2 cellular contexts compared by ENCODE assay signal in the genomic region with DNA sequence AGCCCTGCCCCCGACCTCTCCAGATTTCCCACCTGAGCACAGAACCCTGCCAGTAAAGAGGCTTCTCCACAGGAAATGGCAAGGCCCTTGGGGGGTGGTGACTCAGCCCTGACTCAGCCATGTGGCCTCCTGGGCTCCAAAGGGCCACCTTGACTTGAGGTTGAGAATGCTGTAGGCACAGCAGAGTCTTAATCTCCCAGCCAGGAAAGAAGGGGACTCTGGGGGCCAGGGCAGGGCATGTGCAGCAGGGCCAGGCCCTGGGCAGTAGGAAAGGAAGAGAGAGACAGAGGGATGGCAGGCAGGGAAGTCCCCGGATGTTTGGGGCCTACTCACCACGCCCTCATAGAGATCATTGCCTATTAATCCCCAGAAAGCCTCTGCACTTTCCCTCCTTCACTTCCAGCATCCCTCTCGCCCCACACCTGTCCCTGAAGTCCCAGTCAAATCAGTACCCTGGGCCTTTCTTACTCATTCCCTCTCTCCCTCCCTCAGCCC.
TF ChIP-seq lines count a peak whose summit lies in the region.

No MANE protein-coding gene starts in this region.

TF ChIP-seq in HEK293, 187 proteins besides CTCF, POLR2A, EP300 and RAD21 (continued from another document):
- TF ChIP-seq, protein P1, sequence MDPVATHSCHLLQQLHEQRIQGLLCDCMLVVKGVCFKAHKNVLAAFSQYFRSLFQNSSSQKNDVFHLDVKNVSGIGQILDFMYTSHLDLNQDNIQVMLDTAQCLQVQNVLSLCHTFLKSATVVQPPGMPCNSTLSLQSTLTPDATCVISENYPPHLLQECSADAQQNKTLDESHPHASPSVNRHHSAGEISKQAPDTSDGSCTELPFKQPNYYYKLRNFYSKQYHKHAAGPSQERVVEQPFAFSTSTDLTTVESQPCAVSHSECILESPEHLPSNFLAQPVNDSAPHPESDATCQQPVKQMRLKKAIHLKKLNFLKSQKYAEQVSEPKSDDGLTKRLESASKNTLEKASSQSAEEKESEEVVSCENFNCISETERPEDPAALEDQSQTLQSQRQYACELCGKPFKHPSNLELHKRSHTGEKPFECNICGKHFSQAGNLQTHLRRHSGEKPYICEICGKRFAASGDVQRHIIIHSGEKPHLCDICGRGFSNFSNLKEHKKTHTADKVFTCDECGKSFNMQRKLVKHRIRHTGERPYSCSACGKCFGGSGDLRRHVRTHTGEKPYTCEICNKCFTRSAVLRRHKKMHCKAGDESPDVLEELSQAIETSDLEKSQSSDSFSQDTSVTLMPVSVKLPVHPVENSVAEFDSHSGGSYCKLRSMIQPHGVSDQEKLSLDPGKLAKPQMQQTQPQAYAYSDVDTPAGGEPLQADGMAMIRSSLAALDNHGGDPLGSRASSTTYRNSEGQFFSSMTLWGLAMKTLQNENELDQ (tag by site-specific recombination; IDR thresholded peaks at IDR 0.05; ENCODE audit: low read depth) = no peak
- TF ChIP-seq, protein P2, sequence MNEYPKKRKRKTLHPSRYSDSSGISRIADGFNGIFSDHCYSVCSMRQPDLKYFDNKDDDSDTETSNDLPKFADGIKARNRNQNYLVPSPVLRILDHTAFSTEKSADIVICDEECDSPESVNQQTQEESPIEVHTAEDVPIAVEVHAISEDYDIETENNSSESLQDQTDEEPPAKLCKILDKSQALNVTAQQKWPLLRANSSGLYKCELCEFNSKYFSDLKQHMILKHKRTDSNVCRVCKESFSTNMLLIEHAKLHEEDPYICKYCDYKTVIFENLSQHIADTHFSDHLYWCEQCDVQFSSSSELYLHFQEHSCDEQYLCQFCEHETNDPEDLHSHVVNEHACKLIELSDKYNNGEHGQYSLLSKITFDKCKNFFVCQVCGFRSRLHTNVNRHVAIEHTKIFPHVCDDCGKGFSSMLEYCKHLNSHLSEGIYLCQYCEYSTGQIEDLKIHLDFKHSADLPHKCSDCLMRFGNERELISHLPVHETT (tag by site-specific recombination; IDR thresholded peaks at IDR 0.05) = peak; percentile 23; the same call in 1 of the 2 replicates
- TF ChIP-seq, protein P3, sequence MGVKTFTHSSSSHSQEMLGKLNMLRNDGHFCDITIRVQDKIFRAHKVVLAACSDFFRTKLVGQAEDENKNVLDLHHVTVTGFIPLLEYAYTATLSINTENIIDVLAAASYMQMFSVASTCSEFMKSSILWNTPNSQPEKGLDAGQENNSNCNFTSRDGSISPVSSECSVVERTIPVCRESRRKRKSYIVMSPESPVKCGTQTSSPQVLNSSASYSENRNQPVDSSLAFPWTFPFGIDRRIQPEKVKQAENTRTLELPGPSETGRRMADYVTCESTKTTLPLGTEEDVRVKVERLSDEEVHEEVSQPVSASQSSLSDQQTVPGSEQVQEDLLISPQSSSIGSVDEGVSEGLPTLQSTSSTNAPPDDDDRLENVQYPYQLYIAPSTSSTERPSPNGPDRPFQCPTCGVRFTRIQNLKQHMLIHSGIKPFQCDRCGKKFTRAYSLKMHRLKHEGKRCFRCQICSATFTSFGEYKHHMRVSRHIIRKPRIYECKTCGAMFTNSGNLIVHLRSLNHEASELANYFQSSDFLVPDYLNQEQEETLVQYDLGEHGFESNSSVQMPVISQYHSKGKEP (tag by site-specific recombination; IDR thresholded peaks at IDR 0.05) = no peak
- TF ChIP-seq ZBTB8A (tag by site-specific recombination; IDR thresholded peaks at IDR 0.05) (peak; percentile 48; the same call in 1 of the 2 replicates), ZNF776 (tag by site-specific recombination; IDR thresholded peaks at IDR 0.05; ENCODE audit: borderline replicate concordance) (no peak), ZXDB (tag by site-specific recombination; IDR thresholded peaks at IDR 0.05) (0 out of 2 replicates have a peak, but pooled peaks have one; percentile 42)
- TF ChIP-seq, protein P4, sequence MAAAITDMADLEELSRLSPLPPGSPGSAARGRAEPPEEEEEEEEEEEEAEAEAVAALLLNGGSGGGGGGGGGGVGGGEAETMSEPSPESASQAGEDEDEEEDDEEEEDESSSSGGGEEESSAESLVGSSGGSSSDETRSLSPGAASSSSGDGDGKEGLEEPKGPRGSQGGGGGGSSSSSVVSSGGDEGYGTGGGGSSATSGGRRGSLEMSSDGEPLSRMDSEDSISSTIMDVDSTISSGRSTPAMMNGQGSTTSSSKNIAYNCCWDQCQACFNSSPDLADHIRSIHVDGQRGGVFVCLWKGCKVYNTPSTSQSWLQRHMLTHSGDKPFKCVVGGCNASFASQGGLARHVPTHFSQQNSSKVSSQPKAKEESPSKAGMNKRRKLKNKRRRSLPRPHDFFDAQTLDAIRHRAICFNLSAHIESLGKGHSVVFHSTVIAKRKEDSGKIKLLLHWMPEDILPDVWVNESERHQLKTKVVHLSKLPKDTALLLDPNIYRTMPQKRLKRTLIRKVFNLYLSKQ (tag by site-specific recombination; IDR thresholded peaks at IDR 0.05; ENCODE audit: borderline replicate concordance) = no peak

TF ChIP-seq in K562, 482 proteins besides CTCF, POLR2A, EP300 and RAD21 (continued from another document):
- TF ChIP-seq, protein P5, sequence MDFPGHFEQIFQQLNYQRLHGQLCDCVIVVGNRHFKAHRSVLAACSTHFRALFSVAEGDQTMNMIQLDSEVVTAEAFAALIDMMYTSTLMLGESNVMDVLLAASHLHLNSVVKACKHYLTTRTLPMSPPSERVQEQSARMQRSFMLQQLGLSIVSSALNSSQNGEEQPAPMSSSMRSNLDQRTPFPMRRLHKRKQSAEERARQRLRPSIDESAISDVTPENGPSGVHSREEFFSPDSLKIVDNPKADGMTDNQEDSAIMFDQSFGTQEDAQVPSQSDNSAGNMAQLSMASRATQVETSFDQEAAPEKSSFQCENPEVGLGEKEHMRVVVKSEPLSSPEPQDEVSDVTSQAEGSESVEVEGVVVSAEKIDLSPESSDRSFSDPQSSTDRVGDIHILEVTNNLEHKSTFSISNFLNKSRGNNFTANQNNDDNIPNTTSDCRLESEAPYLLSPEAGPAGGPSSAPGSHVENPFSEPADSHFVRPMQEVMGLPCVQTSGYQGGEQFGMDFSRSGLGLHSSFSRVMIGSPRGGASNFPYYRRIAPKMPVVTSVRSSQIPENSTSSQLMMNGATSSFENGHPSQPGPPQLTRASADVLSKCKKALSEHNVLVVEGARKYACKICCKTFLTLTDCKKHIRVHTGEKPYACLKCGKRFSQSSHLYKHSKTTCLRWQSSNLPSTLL (IDR thresholded peaks at IDR 0.05) = no peak
- TF ChIP-seq DMBX1 (CRISPR knock-in tag; IDR thresholded peaks at IDR 0.05; ENCODE audit: borderline replicate concordance) (peak; percentile 74), CCNT2 (IDR thresholded peaks at IDR 0.05; ENCODE audit: borderline replicate concordance, extremely low read depth, insufficient read length, low read depth, low read length) (no peak), E2F3 (CRISPR knock-in tag; IDR thresholded peaks at IDR 0.05) (0 out of 2 replicates have a peak, but pooled peaks have one; percentile 20)
